9 cellular contexts compared by ENCODE assay signal in genomic region chr10:122878799-122879338, GRCh38. TPM values are rescaled to one million over a fixed set of nuclear protein-coding genes. Genes with fewer than 3 reads are reported as not detected.
A peak's percentile ranks its signal among the peaks of the same experiment; 100 is the strongest.
DNase-seq lines count a peak whose midpoint lies in the region; ATAC-seq and TF ChIP-seq lines count a peak whose summit lies in the region.
"Had no signal": no experiment of that assay in that cellular context is flagged by ENCODE, and none has a peak within 500 bp of the region (broad histone marks: within the 10 kb centered on the region; RNA-seq: fewer than 3 reads in every experiment).

No MANE protein-coding gene starts in this region.

- no peaks in the 10 kb centered on the region for H3K36me3 ChIP-seq in mucosa of stomach (ENCODE audit: control insufficient read depth, insufficient read depth, low read length)
- H3K36me3 ChIP-seq: BLaER1 treated with 17β-estradiol and CSF1 and Interleukin-3, amounts not matched to agents 10 nM and 100 nM had no signal

- no peak for TF ChIP-seq CTCF in HFFc6 (IDR thresholded peaks at IDR 0.05)

- H3K4me3 Mint-ChIP-seq in HFFc6, result peak overlapping the region; percentile 96
- H3K4me3 Mint-ChIP-seq in dendritic cell treated with granulocyte-macrophage colony-stimulating factor and Interleukin-4, amounts not matched to agents 40 ng/mL and 50 ng/mL, for 4 days, result peak overlapping the region; percentile 85

- no peaks in the 10 kb centered on the region for H3K27me3 Mint-ChIP-seq in HFFc6 (ENCODE audit: insufficient read depth)
- peaks cover 20% of the 10 kb centered on the region for H3K27me3 Mint-ChIP-seq in dendritic cell treated with granulocyte-macrophage colony-stimulating factor and Interleukin-4, amounts not matched to agents 40 ng/mL and 50 ng/mL, for 4 days

- H3K9me3 ChIP-seq in mucosa of stomach (ENCODE audit: control insufficient read depth, low read length), result no peaks in the 10 kb centered on the region

- no peaks in the 10 kb centered on the region for H3K9me3 Mint-ChIP-seq in HFFc6
- peaks cover 8% of the 10 kb centered on the region for H3K9me3 Mint-ChIP-seq in dendritic cell treated with granulocyte-macrophage colony-stimulating factor and Interleukin-4, amounts not matched to agents 40 ng/mL and 50 ng/mL, for 4 days

- H3K4me1 ChIP-seq in mucosa of stomach (ENCODE audit: control insufficient read depth, insufficient read depth, low read length), result peaks cover 15% of the 10 kb centered on the region

- peak; percentile 60 for DNase-seq in NCI-H1092 treated with DMSO at 0.1 percent for 48 hours (lab: John Stamatoyannopoulos, UW)
- DNase-seq in NCI-H1092 (lab: John Stamatoyannopoulos, UW), result no peak
- no peak for DNase-seq in HFFc6
- peak; percentile 48 for DNase-seq in NOMO-1 treated with DMSO at 0.1 percent for 48 hours (lab: John Stamatoyannopoulos, UW; ENCODE audit: unreplicated experiment)
- no peak for DNase-seq in posterior cingulate gyrus

- H3K4me3 ChIP-seq in mucosa of stomach (ENCODE audit: low read length), result peak overlapping the region; percentile 81
- H3K4me3 ChIP-seq: BLaER1 treated with 17β-estradiol and CSF1 and Interleukin-3, amounts not matched to agents 10 nM and 100 nM had no signal

- no peaks in the 10 kb centered on the region for H3K27me3 ChIP-seq in mucosa of stomach (ENCODE audit: control insufficient read depth, insufficient read depth, low read length)
- H3K27me3 ChIP-seq: BLaER1 treated with 17β-estradiol and CSF1 and Interleukin-3, amounts not matched to agents 10 nM and 100 nM had no signal

- H3K4me1 Mint-ChIP-seq in HFFc6 (ENCODE audit: low read depth), result peaks cover 62% of the 10 kb centered on the region
- peaks cover 24% of the 10 kb centered on the region for H3K4me1 Mint-ChIP-seq in dendritic cell treated with granulocyte-macrophage colony-stimulating factor and Interleukin-4, amounts not matched to agents 40 ng/mL and 50 ng/mL, for 4 days (ENCODE audit: low read depth)

- H3K36me3 Mint-ChIP-seq in HFFc6 (ENCODE audit: low read depth), result peaks cover 43% of the 10 kb centered on the region
- peaks cover 6% of the 10 kb centered on the region for H3K36me3 Mint-ChIP-seq in dendritic cell treated with granulocyte-macrophage colony-stimulating factor and Interleukin-4, amounts not matched to agents 40 ng/mL and 50 ng/mL, for 4 days (ENCODE audit: low read depth)

- intact Hi-C loops in dendritic cell treated with granulocyte-macrophage colony-stimulating factor and Interleukin-4, amounts not matched to agents 40 ng/mL and 50 ng/mL, for 4 days (cut with micrococcal nuclease), result no loop called here
- intact Hi-C loops in posterior cingulate gyrus (cut with DNase I), result loop anchor here (5.0 kb wide), 1 partner anchor 73 kb away; the partner anchor contains the start of gene C10orf88

- H3K9ac ChIP-seq in mucosa of stomach (ENCODE audit: low read length), result peak overlapping the region; percentile 54
- H3K9ac ChIP-seq: BLaER1 treated with 17β-estradiol and CSF1 and Interleukin-3, amounts not matched to agents 10 nM and 100 nM had no signal

- H3K27ac Mint-ChIP-seq in HFFc6, result peak overlapping the region; percentile 93
- H3K27ac Mint-ChIP-seq in dendritic cell treated with granulocyte-macrophage colony-stimulating factor and Interleukin-4, amounts not matched to agents 40 ng/mL and 50 ng/mL, for 4 days, result peak overlapping the region; percentile 73

- no peak for ATAC-seq in GM21447 (IDR thresholded peaks at IDR 0.05; ENCODE audit: unreplicated experiment)

RNA-seq across cellular contexts. Expression of gene FAM24B, which starts 0.5 kb away (rescaled TPM):
- 1 to 10 TPM; 5.0 to 7.2 (median 6.3) TPM for total RNA-seq in HFFc6 (2021; fragmentation: NEBNext Ultra II Directional; extraction: Animal tissue kit (Norgen Biotek cat#: 25700))

RNA-seq across cellular contexts. Expression of gene FAM24A, which starts 31.5 kb away (rescaled TPM):
- total RNA-seq in HFFc6 (2021; fragmentation: NEBNext Ultra II Directional; extraction: Animal tissue kit (Norgen Biotek cat#: 25700)), result not detected

RNA-seq across cellular contexts. Expression of gene CUZD1, which starts 33.2 kb away (rescaled TPM):
- under 1 TPM; 0.34 to 0.60 (median 0.47) TPM for total RNA-seq in HFFc6 (2021; fragmentation: NEBNext Ultra II Directional; extraction: Animal tissue kit (Norgen Biotek cat#: 25700))

Comparison
In these comparisons a context has a peak if more than half of its experiments do, and no peak if none do; other contexts are left out.
1. DNase-seq: peak in NCI-H1092 treated with DMSO at 0.1 percent for 48 hours (single experiment) and NOMO-1 treated with DMSO at 0.1 percent for 48 hours (single experiment); none in NCI-H1092 (single experiment), HFFc6 (single experiment) and posterior cingulate gyrus (0 of 10).